In genomic region chr11:115080923-115081322, GRCh38 we compare ENCODE assay signal across 22 cellular contexts.
DNase-seq lines count a peak whose midpoint lies in the region; ATAC-seq, FAIRE-seq and TF ChIP-seq lines count a peak whose summit lies in the region.
"Had no signal": no experiment of that assay in that cellular context is flagged by ENCODE, and none has a peak within 500 bp of the region (broad histone marks: within the 10 kb centered on the region; RNA-seq: fewer than 3 reads in every experiment).

No MANE protein-coding gene starts in this region.

- TF ChIP-seq EP300 in A549 (IDR thresholded peaks at IDR 0.05), result no peak

- no peak for FAIRE-seq in A549 (lab: Jason Lieb, UNC)
- peak; percentile 83 for FAIRE-seq in bronchial epithelial cell (lab: Jason Lieb, UNC)
- FAIRE-seq: D721Med, GM12891, GM18507 had no signal

- H3K36me3 ChIP-seq in WERI-Rb-1 (no peaks in the 10 kb centered on the region), bronchial epithelial cell (ENCODE audit: control insufficient read depth, insufficient read depth, low read length) (no peaks in the 10 kb centered on the region)
- H3K36me3 ChIP-seq: BE2C; BLaER1 treated with 17β-estradiol and CSF1 and Interleukin-3, amounts not matched to agents 10 nM and 100 nM had no signal

- ATAC-seq in A549 (no peak), HG03108 (IDR thresholded peaks at IDR 0.05; ENCODE audit: unreplicated experiment) (no peak)

- no peak for TF ChIP-seq POLR2A in A549 (IDR thresholded peaks at IDR 0.05; ENCODE audit: low read length)

- H3K27ac ChIP-seq in A549, result no peak overlapping the region
- H3K27ac ChIP-seq in WERI-Rb-1, result no peak overlapping the region
- H3K27ac ChIP-seq: BLaER1 treated with 17β-estradiol and CSF1 and Interleukin-3, amounts not matched to agents 10 nM and 100 nM had no signal

- TF ChIP-seq CTCF in A549 (IDR thresholded peaks at IDR 0.05), result no peak
- no peak for TF ChIP-seq CTCF in WERI-Rb-1 (IDR thresholded peaks at IDR 0.05; ENCODE audit: low read depth, low read length)
- TF ChIP-seq CTCF in bronchial epithelial cell (IDR thresholded peaks at IDR 0.05; ENCODE audit: insufficient read depth, low read length, severe bottlenecking), result no peak

- H3K4me2 ChIP-seq in A549, result no peak overlapping the region

- CTCF ChIA-PET in A549 (lab: Yijun Ruan, JAX), result no interaction called here

- H3K9me3 ChIP-seq in A549 (no peaks in the 10 kb centered on the region), WERI-Rb-1 (ENCODE audit: severe bottlenecking) (no peaks in the 10 kb centered on the region)
- H3K9me3 ChIP-seq: BE2C; BLaER1 treated with 17β-estradiol and CSF1 and Interleukin-3, amounts not matched to agents 10 nM and 100 nM had no signal

- H3K27me3 ChIP-seq in WERI-Rb-1 (ENCODE audit: insufficient read depth, low read depth, severe bottlenecking), result no peaks in the 10 kb centered on the region
- no peaks in the 10 kb centered on the region for H3K27me3 ChIP-seq in bronchial epithelial cell (ENCODE audit: control insufficient read depth, insufficient read depth, low read length)
- H3K27me3 ChIP-seq: BE2C; BLaER1 treated with 17β-estradiol and CSF1 and Interleukin-3, amounts not matched to agents 10 nM and 100 nM had no signal

- DNase-seq in NCI-H82 (lab: John Stamatoyannopoulos, UW) (peak; percentile 45), NCI-H82 treated with DMSO at 0.1 percent for 48 hours (lab: John Stamatoyannopoulos, UW; ENCODE audit: unreplicated experiment) (no peak), A549 (ENCODE audit: low read depth in 1 of 2, low spot score in 1 of 2) (no peak), WERI-Rb-1 (peak; percentile 27), bronchial epithelial cell (ENCODE audit: low read depth) (no peak), inferior parietal cortex (ENCODE audit: extremely low spot score) (no peak), Ammon's horn (ENCODE audit: low spot score) (no peak)
- DNase-seq: BE2C; CD4-positive, alpha-beta T cell; CD8-positive, alpha-beta memory T cell; DMS 273 treated with DMSO at 0.1 percent for 48 hours; DMS79; EL; GDM1; GOT3; H7; HCEC 1CT had no signal

- H3K4me3 ChIP-seq in A549 (no peak overlapping the region), WERI-Rb-1 (ENCODE audit: low read depth, low read length) (no peak overlapping the region), bronchial epithelial cell (ENCODE audit: low read depth, low read length) (no peak overlapping the region)
- H3K4me3 ChIP-seq: BLaER1 treated with 17β-estradiol and CSF1 and Interleukin-3, amounts not matched to agents 10 nM and 100 nM had no signal

- no peak for TF ChIP-seq RAD21 in A549 (conservative IDR thresholded peaks at IDR 0.05 in 1 of 2, IDR thresholded peaks at IDR 0.05 in 1 of 2)

- 29% methylated on average over 4 of the region's 4 CpGs for WGBS in A549 (ENCODE audit: missing lambda C conversion rate)

- H3K4me1 ChIP-seq in A549, result no peaks in the 10 kb centered on the region

- POLR2A ChIA-PET in A549 (lab: Yijun Ruan, JAX), result no interaction called here

TF ChIP-seq in A549, 52 proteins besides CTCF, POLR2A, EP300 and RAD21:
- TF ChIP-seq USF2 (IDR thresholded peaks at IDR 0.05) (peak; percentile 30; the same call in 1 of the 2 replicates), HES2 (IDR thresholded peaks at IDR 0.05) (no peak)
TF ChIP-seq in A549: peak in this region for 1.

Comparison
In these comparisons a context has a peak if more than half of its experiments do, and no peak if none do; other contexts are left out.
1. DNase-seq: peak in NCI-H82 (single experiment) and WERI-Rb-1 (single experiment); none in NCI-H82 treated with DMSO at 0.1 percent for 48 hours (single experiment), A549 (0 of 2), bronchial epithelial cell (single experiment), inferior parietal cortex (single experiment) and Ammon's horn (single experiment).